ENCODE assay signal across 20 cellular contexts in genomic region chr16:85542548-85542927, GRCh38.
A peak's percentile ranks its signal among the peaks of the same experiment; 100 is the strongest.
DNase-seq lines count a peak whose midpoint lies in the region; ATAC-seq and TF ChIP-seq lines count a peak whose summit lies in the region.
"Had no signal": no experiment of that assay in that cellular context is flagged by ENCODE, and none has a peak within 500 bp of the region (broad histone marks: within the 10 kb centered on the region; RNA-seq: fewer than 3 reads in every experiment).

No MANE protein-coding gene starts in this region.

- H3K4me3 ChIP-seq in endodermal cell (ENCODE audit: low read length), result no peak overlapping the region
- H3K4me3 ChIP-seq in sigmoid colon, result no peak overlapping the region
- H3K4me3 ChIP-seq: gastroesophageal sphincter, pancreas had no signal

- no peak overlapping the region for H3K9ac ChIP-seq in endodermal cell (ENCODE audit: extremely low read depth, low read length, poor library complexity, severe bottlenecking)

- no peak for TF ChIP-seq EP300 in sigmoid colon (IDR thresholded peaks at IDR 0.05)

- H3K4me1 Mint-ChIP-seq in endodermal cell, result peaks cover 18% of the 10 kb centered on the region
- H3K4me1 Mint-ChIP-seq: activated CD4-positive, alpha-beta T cell treated with anti-CD3 and anti-CD28 coated beads, Interleukin-2, amount 10 ng/mL, durations not matched to agents 24 days and 14 days had no signal

- H3K27ac ChIP-seq in endodermal cell (ENCODE audit: low read depth, low read length) (peak overlapping the region; percentile 86), sigmoid colon (peak overlapping the region in 3 of 4 donors; percentile 56 to 73 (median 63))
- H3K27ac ChIP-seq: gastroesophageal sphincter, pancreas had no signal

- H3K9me3 Mint-ChIP-seq in endodermal cell, result peaks cover 13% of the 10 kb centered on the region
- H3K9me3 Mint-ChIP-seq: activated CD4-positive, alpha-beta T cell treated with anti-CD3 and anti-CD28 coated beads, Interleukin-2, amount 10 ng/mL, durations not matched to agents 24 days and 14 days had no signal

- H3K9me3 ChIP-seq in endodermal cell (ENCODE audit: control insufficient read depth, low read length) (peaks cover 13% of the 10 kb centered on the region), sigmoid colon (no peaks in the 10 kb centered on the region)
- H3K9me3 ChIP-seq: BE2C, pancreas had no signal

- H3K27me3 ChIP-seq in endodermal cell (ENCODE audit: control insufficient read depth, insufficient read depth, low read length, poor library complexity, severe bottlenecking), result no peaks in the 10 kb centered on the region
- no peaks in the 10 kb centered on the region for H3K27me3 ChIP-seq in sigmoid colon
- H3K27me3 ChIP-seq: BE2C, gastroesophageal sphincter, pancreas had no signal

- no peak overlapping the region for H3K4me3 Mint-ChIP-seq in endodermal cell
- H3K4me3 Mint-ChIP-seq: activated CD4-positive, alpha-beta T cell treated with anti-CD3 and anti-CD28 coated beads, Interleukin-2, amount 10 ng/mL, durations not matched to agents 24 days and 14 days had no signal

- H3K36me3 Mint-ChIP-seq in endodermal cell (ENCODE audit: low read depth), result peaks cover 6% of the 10 kb centered on the region

- H3K4me1 ChIP-seq in endodermal cell (ENCODE audit: control insufficient read depth, insufficient read depth, low read length) (no peaks in the 10 kb centered on the region), sigmoid colon (peaks cover 0 to 38% (median 24%) of the 10 kb centered on the region in 4 donors)
- H3K4me1 ChIP-seq: pancreas had no signal

- H3K36me3 ChIP-seq in endodermal cell (ENCODE audit: control insufficient read depth, insufficient read depth, low read length) (no peaks in the 10 kb centered on the region), sigmoid colon (peaks cover 0 to 7% (median 0%) of the 10 kb centered on the region in 4 donors)
- H3K36me3 ChIP-seq: BE2C, gastroesophageal sphincter, pancreas had no signal

- TF ChIP-seq CTCF in endodermal cell (conservative IDR thresholded peaks at IDR 0.05) (no peak), sigmoid colon (IDR thresholded peaks at IDR 0.05) (no peak)

- ATAC-seq in GM19035 (IDR thresholded peaks at IDR 0.05; ENCODE audit: unreplicated experiment), result no peak
- ATAC-seq: esophagus mucosa, gastroesophageal sphincter, left lobe of liver had no signal

- no peaks in the 10 kb centered on the region for H3K27me3 Mint-ChIP-seq in endodermal cell (ENCODE audit: insufficient read depth)
- H3K27me3 Mint-ChIP-seq: activated CD4-positive, alpha-beta T cell treated with anti-CD3 and anti-CD28 coated beads, Interleukin-2, amount 10 ng/mL, durations not matched to agents 24 days and 14 days had no signal

- TF ChIP-seq POLR2A in sigmoid colon (IDR thresholded peaks at IDR 0.05), result no peak

- no peak overlapping the region for H3K27ac Mint-ChIP-seq in endodermal cell
- H3K27ac Mint-ChIP-seq: activated CD4-positive, alpha-beta T cell treated with anti-CD3 and anti-CD28 coated beads, Interleukin-2, amount 10 ng/mL, durations not matched to agents 24 days and 14 days had no signal

- 79 to 91% methylated on average over 6 to 7 of the region's 7 CpGs for WGBS in endodermal cell (ENCODE audit: insufficient coverage in 1 of 2, insufficient read length in 1 of 2), 2 experiments
- 68 to 79% methylated on average over 7 of the region's 7 CpGs for WGBS in sigmoid colon, 2 donors

- intact Hi-C loops in sigmoid colon (cut with DNase I), result no loop called here
- intact Hi-C loops in posterior vena cava (cut with DNase I), result no loop called here

- DNase-seq in NCI-H2107 treated with DMSO at 0.1 percent for 48 hours (lab: John Stamatoyannopoulos, UW; ENCODE audit: unreplicated experiment) (peak; percentile 40), NCI-H2107 (lab: John Stamatoyannopoulos, UW) (no peak), NCI-H524 (lab: John Stamatoyannopoulos, UW) (peak; percentile 74 to 86), endodermal cell (peak; percentile 55), sigmoid colon (no peak), posterior vena cava (ENCODE audit: low spot score) (no peak), NCI-H2227 (lab: John Stamatoyannopoulos, UW; ENCODE audit: unreplicated experiment) (no peak)
- DNase-seq: 8988T; activated CD4-positive, alpha-beta T cell treated with anti-CD3 and anti-CD28 coated beads, Interleukin-2, amount 10 ng/mL, durations not matched to agents 24 days and 14 days; activated CD8-positive, alpha-beta memory T cell treated with anti-CD3 and anti-CD28 coated beads, Interleukin-2, amount 50 U/mL, for 4 hours; activated effector memory CD4-positive, alpha-beta T cell treated with anti-CD3 and anti-CD28 coated beads, Interleukin-2, amount 50 U/mL, for 16 hours; amniotic stem cell; BE2C; NCI-H1930; NCI-H774 had no signal

Comparison
In these comparisons a context has a peak if more than half of its experiments do, and no peak if none do; other contexts are left out.
1. DNase-seq: peak in NCI-H2107 treated with DMSO at 0.1 percent for 48 hours (single experiment), NCI-H524 (2 of 2) and endodermal cell (single experiment); none in NCI-H2107 (single experiment), sigmoid colon (single experiment), posterior vena cava (single experiment) and NCI-H2227 (single experiment).